ENCODE assay signal across 1 cellular context in the genomic region with DNA sequence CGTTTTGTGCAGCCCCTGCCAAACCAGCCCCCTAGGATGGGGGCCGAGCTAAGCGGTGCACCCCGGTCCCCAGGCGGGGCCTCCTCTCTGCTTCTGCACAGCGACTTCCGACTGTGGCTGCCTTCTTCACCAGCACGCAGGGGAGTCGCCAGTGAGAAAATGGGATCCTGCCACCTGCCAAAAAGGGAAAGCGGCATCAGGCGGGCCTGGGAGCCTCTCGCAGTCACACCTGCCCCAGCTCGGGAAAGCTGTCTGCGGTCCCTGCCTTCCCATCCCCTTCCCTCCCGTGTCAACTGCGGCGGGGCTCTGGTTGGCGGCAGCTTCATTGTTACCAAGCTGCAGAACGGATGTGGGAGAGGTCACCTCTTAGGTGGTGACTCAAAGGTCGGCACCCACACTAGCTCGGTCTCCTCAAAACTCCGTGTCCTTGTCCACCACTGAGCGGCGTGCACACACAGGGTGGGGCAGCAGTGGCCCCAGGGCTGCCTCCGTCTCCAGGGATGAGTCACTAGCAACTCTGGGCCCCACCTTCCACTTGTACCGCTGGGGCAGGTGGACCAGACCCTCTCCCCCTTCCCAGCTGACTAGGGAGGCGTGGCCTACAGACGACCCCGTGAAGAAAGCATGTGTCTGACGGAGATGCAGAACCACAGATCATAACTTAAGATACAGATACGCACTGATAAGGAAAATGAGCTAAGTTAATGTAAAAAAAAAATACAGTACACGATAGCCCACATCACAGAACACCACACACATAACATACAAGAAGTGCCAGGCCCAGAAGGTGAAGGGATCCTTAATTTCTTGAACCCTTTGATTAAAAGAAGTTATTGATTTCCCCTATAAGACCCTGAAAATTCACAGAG.
TF ChIP-seq lines count a peak whose summit lies in the region.

No MANE protein-coding gene starts in this region.

TF ChIP-seq in K562, 482 proteins besides CTCF, POLR2A, EP300 and RAD21 (continued from another document):
- TF ChIP-seq CBX3 (IDR thresholded peaks at IDR 0.05; ENCODE audit: borderline replicate concordance in 1 of 2, low read length in 2 of 2) (peak in 1 of 2 experiments; percentile 38; a peak in 1 of 3 replicates), GATA2 (CRISPR knock-in tag; IDR thresholded peaks at IDR 0.05) (peak; percentile 43), POLR2G (IDR thresholded peaks at IDR 0.05; ENCODE audit: low read depth, low read length) (peak; percentile 55; the same call in 1 of the 2 replicates), SMARCE1 (IDR thresholded peaks at IDR 0.05) (peak; percentile 71), TAL1 (IDR thresholded peaks at IDR 0.05) (no peak), ZNF431 (CRISPR knock-in tag; IDR thresholded peaks at IDR 0.05) (0 out of 2 replicates have a peak, but pooled peaks have one; percentile 10), CHD1 (IDR thresholded peaks at IDR 0.05; ENCODE audit: low read length) (no peak), RBM22 (IDR thresholded peaks at IDR 0.05; ENCODE audit: low read depth, low read length, poor library complexity, severe bottlenecking) (no peak), THRAP3 (IDR thresholded peaks at IDR 0.05; ENCODE audit: borderline replicate concordance) (no peak), RCOR1 (IDR thresholded peaks at IDR 0.05; ENCODE audit: borderline replicate concordance in 1 of 2, low read depth in 2 of 2, low read length in 2 of 2) (peak in 1 of 2 experiments; percentile 59; a peak in 1 of 4 replicates), SMAD4 (CRISPR knock-in tag; conservative IDR thresholded peaks at IDR 0.05) (0 out of 2 replicates have a peak, but pooled peaks have one; percentile 50), NR2C1 (IDR thresholded peaks at IDR 0.05) (no peak), NR2C1 (tag; IDR thresholded peaks at IDR 0.05) (peak; percentile 40; the same call in 1 of the 2 replicates), XRCC5 (IDR thresholded peaks at IDR 0.05; ENCODE audit: low read depth, low read length) (0 out of 2 replicates have a peak, but pooled peaks have one; percentile 50), STAG1 (CRISPR knock-in tag; IDR thresholded peaks at IDR 0.05; ENCODE audit: borderline replicate concordance) (no peak; the same call in 1 of the 2 replicates), NKRF (IDR thresholded peaks at IDR 0.05; ENCODE audit: borderline replicate concordance) (0 out of 2 replicates have a peak, but pooled peaks have one; percentile 33), ZBTB7A (IDR thresholded peaks at IDR 0.05; ENCODE audit: borderline replicate concordance, control insufficient read depth, low read depth, low read length) (peak; percentile 84), BCL6 (CRISPR knock-in tag; IDR thresholded peaks at IDR 0.05) (no peak), ESRRA (IDR thresholded peaks at IDR 0.05; ENCODE audit: borderline replicate concordance, low read depth) (peak; percentile 60; the same call in 1 of the 2 replicates), CREB1 (IDR thresholded peaks at IDR 0.05) (no peak), CREB1 (CRISPR knock-in tag; IDR thresholded peaks at IDR 0.05) (0 out of 2 replicates have a peak, but pooled peaks have one; percentile 35), ZNF511 (CRISPR knock-in tag; IDR thresholded peaks at IDR 0.05) (no peak)
